22 cellular contexts compared by ENCODE assay signal in genomic region chr1:56357931-56358783, GRCh38.
"Had no signal": no experiment of that assay in that cellular context is flagged by ENCODE, and none has a peak within 500 bp of the region (broad histone marks: within the 10 kb centered on the region; RNA-seq: fewer than 3 reads in every experiment).

No MANE protein-coding gene starts in this region.

- H3K4me3 ChIP-seq: adrenal gland, left lung, SJSA1, tibial nerve, vagina had no signal

- H3K27ac ChIP-seq: adrenal gland, left lung, SJSA1, tibial nerve, vagina, WERI-Rb-1 had no signal

- H3K36me3 ChIP-seq: adrenal gland, left lung, SJSA1, tibial nerve, vagina, WERI-Rb-1 had no signal

- H3K27me3 ChIP-seq: adrenal gland, left lung, SJSA1, tibial nerve, vagina had no signal

- H3K9me3 ChIP-seq: adrenal gland, left lung, SJSA1, tibial nerve, vagina had no signal

- ATAC-seq: activated naive CD4-positive, alpha-beta T cell treated with anti-CD3 and anti-CD28 coated beads, Interleukin-2, amount 50 U/mL, for 72 hours; left lung; natural killer cell; stimulated activated naive CD8-positive, alpha-beta T cell treated with anti-CD3 and anti-CD28 coated beads, Interleukin-15, Interleukin-2, amounts not matched to agents 100 U/mL and 50 U/mL, for 24 hours had no signal

- DNase-seq: activated CD4-positive, alpha-beta T cell treated with anti-CD3 and anti-CD28 coated beads, Interleukin-2, amount 50 U/mL, for 4 hours; activated gamma-delta T cell; adrenal gland; caudate nucleus; endodermal cell; erythroblast; hypothalamus; islet precursor cell; left lung; natural killer cell; nucleus accumbens; posterior cingulate gyrus; retina; stimulated activated naive CD8-positive, alpha-beta T cell treated with anti-CD3 and anti-CD28 coated beads, Interleukin-15, Interleukin-2, amounts not matched to agents 100 U/mL and 50 U/mL, for 24 hours; substantia nigra; SW 1271; T-helper 2 cell; WERI-Rb-1 had no signal

- H3K4me1 ChIP-seq: left lung, vagina had no signal
